In genomic region chr14:50619569-50620141, GRCh38 we compare ENCODE assay signal across 8 cellular contexts. TPM values are rescaled to one million over a fixed set of nuclear protein-coding genes. Genes with fewer than 3 reads are reported as not detected.
DNase-seq lines count a peak whose midpoint lies in the region; ATAC-seq and TF ChIP-seq lines count a peak whose summit lies in the region.

No MANE protein-coding gene starts in this region.

- no peaks in the 10 kb centered on the region for H3K9me2 ChIP-seq in PC-3 (replicated peaks; ENCODE audit: low read length)

- H4K8ac ChIP-seq in trophoblast cell (ENCODE audit: low read depth, low read length), result no peak overlapping the region

- intact Hi-C loops in PC-3 (cut with micrococcal nuclease), result loop anchor here (1.0 kb wide), 6 partner anchors 19 to 241 kb away; partner anchors contain the start of gene SAV1

- H3K79me1 ChIP-seq in trophoblast cell (ENCODE audit: low read length), result no peaks in the 10 kb centered on the region

- POLR2A ChIA-PET in PC-3 (lab: Charles Lee; ENCODE audit: unreplicated experiment), result interaction anchor here (0.7 to 1.1 kb wide), 3 partner anchors 49 to 95 kb away, joined by 6 to 15 read pairs (median 7); partner anchors contain the start of gene SAV1

- CTCF ChIA-PET in PC-3 (lab: Charles Lee), result interaction anchor here (0.5 to 2.5 kb wide), 11 partner anchors 12 to 745 kb away, joined by 3 to 19 read pairs (median 4); no protein-coding TSS in a partner anchor

- H3F3A ChIP-seq in PC-3 (ENCODE audit: low read length, unreplicated experiment), result no peaks in the 10 kb centered on the region

- no peak overlapping the region for H4K91ac ChIP-seq in trophoblast cell (ENCODE audit: low read depth, low read length)

- no peak overlapping the region for H2BK12ac ChIP-seq in trophoblast cell (ENCODE audit: low read length)

- H2AFZ ChIP-seq in PC-3 (ENCODE audit: low read length) (no peak overlapping the region), trophoblast cell (ENCODE audit: insufficient read depth, low read length, poor library complexity) (no peak overlapping the region)

- H3K9ac ChIP-seq in PC-3 (ENCODE audit: low read length) (no peak overlapping the region), trophoblast cell (ENCODE audit: low read length) (no peak overlapping the region)

- no peaks in the 10 kb centered on the region for H4K20me1 ChIP-seq in PC-3 (ENCODE audit: low read length)

- WGBS in trophoblast cell (ENCODE audit: extremely low coverage, insufficient coverage, insufficient read length), result no CpG with 5 or more reads among the region's 5 CpGs

- no peak overlapping the region for H4K12ac ChIP-seq in trophoblast cell (ENCODE audit: low read depth, low read length)

- H3K27ac ChIP-seq in PC-3 (ENCODE audit: low read length) (no peak overlapping the region), trophoblast cell (ENCODE audit: low read depth, low read length) (no peak overlapping the region)

- ATAC-seq in HG02571 (IDR thresholded peaks at IDR 0.05; ENCODE audit: unreplicated experiment), result peak; percentile 61
- peak; percentile 93 for ATAC-seq in PC-3

- H3K4me2 ChIP-seq in PC-3 (ENCODE audit: low read length) (no peak overlapping the region), trophoblast cell (ENCODE audit: low read length) (no peak overlapping the region)

- no peak overlapping the region for H3K18ac ChIP-seq in trophoblast cell (ENCODE audit: low read length)

- no peaks in the 10 kb centered on the region for H3K27me3 ChIP-seq in PC-3 (ENCODE audit: low read length)
- H3K27me3 ChIP-seq in trophoblast cell (ENCODE audit: insufficient read depth, low read length), result no peaks in the 10 kb centered on the region

- H2AK5ac ChIP-seq in trophoblast cell (ENCODE audit: low read length), result no peak overlapping the region

- H3K4me1 ChIP-seq in PC-3 (ENCODE audit: insufficient read depth, low read length), result peaks cover 8% of the 10 kb centered on the region
- no peaks in the 10 kb centered on the region for H3K4me1 ChIP-seq in trophoblast cell (ENCODE audit: control insufficient read depth in 1 of 2, insufficient read depth in 2 of 2, low read length in 2 of 2)

- no peaks in the 10 kb centered on the region for H3K9me3 ChIP-seq in PC-3 (ENCODE audit: low read length)
- H3K9me3 ChIP-seq in trophoblast cell (ENCODE audit: insufficient read depth, low read depth, low read length), result no peaks in the 10 kb centered on the region

- no TSS peak for BruUV-seq in PC-3 (replicated peaks; lab: Mats Ljungman, UMichigan)

- peak; percentile 68 for DNase-seq in ELR (ENCODE audit: low read depth)
- peak; percentile 72 for DNase-seq in PC-3
- DNase-seq in fibroblast of gingiva (ENCODE audit: low read depth), result peak; percentile 46
- peak; percentile 2 to 54 for DNase-seq in trophoblast cell
- no peak for DNase-seq in KG1 (lab: John Stamatoyannopoulos, UW)
- no peak for DNase-seq in stimulated activated CD4-positive, alpha-beta T cell treated with anti-CD3 and anti-CD28 coated beads, Interleukin-2, amount 100 ng/mL, for 24 hours
- DNase-seq in GOT3 (lab: John Stamatoyannopoulos, UW), result no peak

- no peaks in the 10 kb centered on the region for H3K36me3 ChIP-seq in PC-3 (ENCODE audit: low read depth, low read length)
- no peaks in the 10 kb centered on the region for H3K36me3 ChIP-seq in trophoblast cell (ENCODE audit: control insufficient read depth in 1 of 2, insufficient read depth in 2 of 2, low read length in 2 of 2)

- H3K4ac ChIP-seq in trophoblast cell (ENCODE audit: low read depth, low read length), result no peak overlapping the region

- H3K79me2 ChIP-seq in PC-3 (ENCODE audit: low read length), result no peaks in the 10 kb centered on the region
- H3K79me2 ChIP-seq in trophoblast cell (ENCODE audit: control insufficient read depth, insufficient read depth, low read length, poor library complexity), result no peaks in the 10 kb centered on the region

- no peak overlapping the region for H3K23ac ChIP-seq in trophoblast cell (ENCODE audit: low read length)

- no peak overlapping the region for H2BK5ac ChIP-seq in trophoblast cell (ENCODE audit: low read depth, low read length, poor library complexity)

- no peak overlapping the region for H3K14ac ChIP-seq in trophoblast cell (ENCODE audit: low read length)

- no peak overlapping the region for H2BK120ac ChIP-seq in trophoblast cell (ENCODE audit: insufficient read depth, low read length, poor library complexity)

- no peak overlapping the region for H3K4me3 ChIP-seq in PC-3 (ENCODE audit: low read length)
- H3K4me3 ChIP-seq in trophoblast cell (ENCODE audit: low read depth, low read length), result no peak overlapping the region

- TF ChIP-seq CTCF in PC-3 (conservative IDR thresholded peaks at IDR 0.05; ENCODE audit: low read depth, low read length), result peak; percentile 89

RNA-seq across cellular contexts. Expression of gene SAV1, which starts 48.5 kb away (rescaled TPM):
- 66.2 and 87.1 TPM in 2 replicates for total RNA-seq in PC-3 (2014; rRNA removed)
- polyA plus RNA-seq in trophoblast cell (2013), result 22.9 and 23.9 TPM in 2 replicates

RNA-seq across cellular contexts. Expression of gene ATL1, which starts 59.7 kb away (rescaled TPM):
- 0.63 and 1.3 TPM in 2 replicates for total RNA-seq in PC-3 (2014; rRNA removed)
- polyA plus RNA-seq in trophoblast cell (2013), result 0.93 and 1.1 TPM in 2 replicates

Comparison
In these comparisons a context has a peak if more than half of its experiments do, and no peak if none do; other contexts are left out.
1. DNase-seq: peak in ELR (single experiment), PC-3 (single experiment), fibroblast of gingiva (single experiment) and trophoblast cell (2 of 2); none in KG1 (single experiment), stimulated activated CD4-positive, alpha-beta T cell treated with anti-CD3 and anti-CD28 coated beads, Interleukin-2, amount 100 ng/mL, for 24 hours (0 of 2) and GOT3 (single experiment).